8 cellular contexts compared by ENCODE assay signal in the genomic region with DNA sequence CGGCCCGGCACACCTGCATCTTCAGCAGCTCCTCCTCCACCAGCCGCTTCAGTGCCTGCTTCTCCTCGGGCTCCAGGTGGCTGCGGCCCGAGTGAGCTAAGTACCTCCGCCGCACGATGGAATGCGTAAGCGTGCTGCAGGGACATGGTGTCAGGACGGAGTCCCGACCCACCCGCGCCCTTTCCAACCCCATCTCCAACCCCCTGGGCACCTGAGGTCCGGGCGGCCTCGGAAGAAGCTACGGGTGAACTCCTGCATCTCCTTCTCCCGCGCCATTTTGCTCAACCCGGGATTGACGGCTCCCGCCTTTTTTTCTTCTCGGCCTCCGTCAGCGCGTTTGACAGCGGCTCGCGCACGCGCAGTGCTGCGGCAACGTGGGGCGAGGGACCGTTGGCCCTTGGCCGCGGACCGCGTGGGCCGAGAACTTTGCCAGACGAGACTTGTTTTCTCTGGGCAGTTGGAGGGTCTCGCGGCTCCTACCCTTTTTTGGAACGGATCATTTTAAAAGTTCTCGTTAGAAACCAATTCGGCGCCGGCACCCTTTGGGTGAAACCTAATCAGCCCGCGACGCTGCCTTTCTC. TPM values are rescaled to one million over a fixed set of nuclear protein-coding genes. Genes with fewer than 3 reads are reported as not detected.
A peak's percentile ranks its signal among the peaks of the same experiment; 100 is the strongest.
DNase-seq lines count a peak whose midpoint lies in the region; ATAC-seq, FAIRE-seq and TF ChIP-seq lines count a peak whose summit lies in the region.

A gene with protein sequence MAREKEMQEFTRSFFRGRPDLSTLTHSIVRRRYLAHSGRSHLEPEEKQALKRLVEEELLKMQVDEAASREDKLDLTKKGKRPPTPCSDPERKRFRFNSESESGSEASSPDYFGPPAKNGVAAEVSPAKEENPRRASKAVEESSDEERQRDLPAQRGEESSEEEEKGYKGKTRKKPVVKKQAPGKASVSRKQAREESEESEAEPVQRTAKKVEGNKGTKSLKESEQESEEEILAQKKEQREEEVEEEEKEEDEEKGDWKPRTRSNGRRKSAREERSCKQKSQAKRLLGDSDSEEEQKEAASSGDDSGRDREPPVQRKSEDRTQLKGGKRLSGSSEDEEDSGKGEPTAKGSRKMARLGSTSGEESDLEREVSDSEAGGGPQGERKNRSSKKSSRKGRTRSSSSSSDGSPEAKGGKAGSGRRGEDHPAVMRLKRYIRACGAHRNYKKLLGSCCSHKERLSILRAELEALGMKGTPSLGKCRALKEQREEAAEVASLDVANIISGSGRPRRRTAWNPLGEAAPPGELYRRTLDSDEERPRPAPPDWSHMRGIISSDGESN (minus strand): TSS at position 288 of the 581 bp plus-strand sequence. CDS start 12 bp downstream, at position 276.

- peak within 1 kb of the TSS; percentile 58 to 76 for H3K4me3 ChIP-seq in right atrium auricular region

- FAIRE-seq in urothelium cell line (lab: Jason Lieb, UNC), result no peak

- peaks cover 30% of the 10 kb centered on the region for H3K36me3 ChIP-seq in right atrium auricular region

- H3K9me3 ChIP-seq in right atrium auricular region, result no peaks in the 10 kb centered on the region

- no peaks in the 10 kb centered on the region for H3K27me3 ChIP-seq in right atrium auricular region

- peak; percentile 63 for DNase-seq in NCI-H1694 (lab: John Stamatoyannopoulos, UW)
- peak; percentile 74 to 90 (median 79) for DNase-seq in T-helper 2 cell
- peak; percentile 66 for DNase-seq in amniotic stem cell (lab: John Stamatoyannopoulos, UW)
- DNase-seq in right atrium auricular region (ENCODE audit: low spot score), result peak; percentile 84
- peak; percentile 88 for DNase-seq in putamen (ENCODE audit: low spot score)
- DNase-seq in urothelium cell line (ENCODE audit: low spot score), result peak; percentile 85

- H3K27ac ChIP-seq in right atrium auricular region, result peak within 1 kb of the TSS; percentile 91 to 93

- ATAC-seq in GM18498 (IDR thresholded peaks at IDR 0.05; ENCODE audit: unreplicated experiment), result peak; percentile 54
- ATAC-seq in HG02852 (IDR thresholded peaks at IDR 0.05; ENCODE audit: unreplicated experiment), result peak; percentile 39

- no peak for TF ChIP-seq CTCF in right atrium auricular region (IDR thresholded peaks at IDR 0.05)

- peaks cover 0 to 24% of the 10 kb centered on the region in 2 donors for H3K4me1 ChIP-seq in right atrium auricular region

RNA-seq across cellular contexts. Expression of the gene that starts here (rescaled TPM):
- 10 to 100 TPM; 10.3 to 11.4 TPM for total RNA-seq in right atrium auricular region

Comparison
In these comparisons a context has a peak if more than half of its experiments do, and no peak if none do; other contexts are left out.
1. Peak in every context shown above with its lines: DNase-seq, ATAC-seq, H3K4me3 ChIP-seq and H3K27ac ChIP-seq.